ENCODE assay signal across 1 cellular context in genomic region chr10:86956841-86957448, GRCh38.
TF ChIP-seq lines count a peak whose summit lies in the region.

No MANE protein-coding gene starts in this region.

TF ChIP-seq in H1, 55 proteins besides CTCF, POLR2A, EP300 and RAD21:
- no peak for TF ChIP-seq NRF1 (IDR thresholded peaks at IDR 0.05; ENCODE audit: low read depth, low read length)
- TF ChIP-seq BACH1 (IDR thresholded peaks at IDR 0.05; ENCODE audit: low read length): no peak
- no peak for TF ChIP-seq HDAC2 (IDR thresholded peaks at IDR 0.05; ENCODE audit: borderline replicate concordance in 1 of 2, low read depth in 2 of 2, low read length in 2 of 2)
- no peak for TF ChIP-seq HDAC6 (IDR thresholded peaks at IDR 0.05; ENCODE audit: low read depth, low read length)
- TF ChIP-seq RNF2 (IDR thresholded peaks at IDR 0.05; ENCODE audit: borderline replicate concordance, low read depth, low read length, missing control alignments, poor library complexity, severe bottlenecking): no peak
- TF ChIP-seq TCF12 (IDR thresholded peaks at IDR 0.05; ENCODE audit: low read depth, low read length): no peak
- TF ChIP-seq JUN (IDR thresholded peaks at IDR 0.05; ENCODE audit: low read depth, low read length): no peak
- TF ChIP-seq CBX8 (IDR thresholded peaks at IDR 0.05; ENCODE audit: borderline replicate concordance, low read depth, low read length): no peak
- TF ChIP-seq KDM1A (IDR thresholded peaks at IDR 0.05; ENCODE audit: borderline replicate concordance, low read length): no peak; the same call in 1 of the 2 replicates
- TF ChIP-seq BRCA1 (IDR thresholded peaks at IDR 0.05; ENCODE audit: low read depth, low read length): no peak
- no peak for TF ChIP-seq SIX5 (IDR thresholded peaks at IDR 0.05; ENCODE audit: low read depth, low read length)
- TF ChIP-seq SUZ12 (IDR thresholded peaks at IDR 0.05; ENCODE audit: low read length): no peak
- no peak for TF ChIP-seq FOSL1 (IDR thresholded peaks at IDR 0.05; ENCODE audit: insufficient read depth, low read depth, low read length)
- no peak for TF ChIP-seq RBBP5 (IDR thresholded peaks at IDR 0.05; ENCODE audit: borderline replicate concordance, low read depth, low read length)
TF ChIP-seq in H1: peak in this region for 0.
